Comparison of ENCODE assay signal across 11 cellular contexts in the genomic region with DNA sequence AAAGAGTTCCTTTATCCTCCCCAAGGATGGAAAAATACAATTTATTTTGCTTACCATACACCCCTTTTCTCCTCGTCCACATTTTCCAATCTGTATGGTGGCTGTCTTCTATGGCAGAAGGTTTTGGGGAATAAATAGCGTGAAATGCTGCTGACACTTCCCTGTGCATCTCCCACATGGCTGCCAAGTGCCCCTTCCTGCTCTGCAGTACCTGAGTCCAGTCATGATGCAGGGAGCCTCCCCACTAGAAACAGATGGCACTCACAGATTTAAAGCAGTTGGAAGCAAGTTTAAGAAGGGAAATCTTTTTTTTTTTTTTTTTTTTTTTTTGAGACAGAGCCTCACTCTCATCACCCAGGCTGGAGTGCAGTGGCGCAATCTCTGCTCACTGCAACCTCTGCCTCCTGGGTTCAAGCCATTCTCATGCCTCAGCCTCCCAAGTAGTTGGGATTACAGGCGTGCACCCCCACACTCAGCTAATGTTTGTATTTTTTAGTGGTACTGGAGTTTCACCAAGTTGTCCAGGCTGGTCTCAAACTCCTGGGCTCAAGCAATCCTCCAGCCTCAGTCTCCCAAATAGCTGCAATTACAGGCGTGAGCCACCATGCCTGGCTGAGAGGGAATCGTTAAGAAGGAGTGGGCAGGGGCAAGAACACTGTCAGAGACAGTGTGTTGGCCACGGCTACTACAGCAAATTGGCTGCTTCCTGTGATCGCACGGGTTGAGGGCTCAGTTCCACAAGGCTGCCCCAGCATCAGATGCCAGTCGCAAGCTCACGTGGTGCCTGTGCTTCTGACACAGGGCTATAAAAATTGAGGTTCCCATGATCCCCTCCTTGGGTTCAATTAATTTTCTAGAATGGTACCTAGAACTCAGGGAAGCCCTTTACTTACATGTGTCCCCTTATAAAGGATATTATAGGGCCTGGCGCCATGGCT. TPM values are rescaled to one million over a fixed set of nuclear protein-coding genes. Genes with fewer than 3 reads are reported as not detected.
DNase-seq lines count a peak whose midpoint lies in the region; ATAC-seq and TF ChIP-seq lines count a peak whose summit lies in the region.
"Had no signal": no experiment of that assay in that cellular context is flagged by ENCODE, and none has a peak within 500 bp of the region (broad histone marks: within the 10 kb centered on the region; RNA-seq: fewer than 3 reads in every experiment).

No MANE protein-coding gene starts in this region.

- H3K27me3 ChIP-seq in left ventricle myocardium inferior (ENCODE audit: low read depth): no peaks in the 10 kb centered on the region
- H3K27me3 ChIP-seq in upper lobe of right lung: no peaks in the 10 kb centered on the region

- intact Hi-C loops in left ventricle myocardium inferior (cut with micrococcal nuclease) (no loop called here), Right ventricle myocardium superior (cut with DNase I) (no loop called here), upper lobe of right lung (cut with DNase I) (no loop called here)

- DNase-seq in left ventricle myocardium inferior (no peak), Right ventricle myocardium superior (no peak), mesenteric fat pad (ENCODE audit: low spot score) (peak; percentile 60), upper lobe of right lung (peak; percentile 66), GF-D8 (lab: John Stamatoyannopoulos, UW) (no peak), ureter (ENCODE audit: low spot score) (no peak), left lobe of liver (ENCODE audit: low spot score) (no peak)
- DNase-seq: NCI-H774; stimulated activated naive CD4-positive, alpha-beta T cell treated with Interleukin-2 at 50 U/mL for 16 hours had no signal

- no peak for ATAC-seq in Right ventricle myocardium superior (ENCODE audit: poor library complexity)
- no peak for ATAC-seq in upper lobe of right lung
- ATAC-seq in left lobe of liver: no peak

- 74 to 92% (median 76%) methylated on average over 12 of the region's 12 CpGs for WGBS in adipose tissue, 3 donors

- H3K4me3 ChIP-seq in left ventricle myocardium inferior: no peak overlapping the region
- no peak overlapping the region for H3K4me3 ChIP-seq in upper lobe of right lung

- TF ChIP-seq CTCF in left ventricle myocardium inferior (IDR thresholded peaks at IDR 0.05; ENCODE audit: borderline replicate concordance) (no peak), upper lobe of right lung (IDR thresholded peaks at IDR 0.05) (no peak)

- peaks cover 8% of the 10 kb centered on the region for H3K4me1 ChIP-seq in left ventricle myocardium inferior
- H3K4me1 ChIP-seq in upper lobe of right lung: peaks cover 8% of the 10 kb centered on the region

- peak overlapping the region; percentile 59 for H3K27ac ChIP-seq in left ventricle myocardium inferior (replicated peaks)
- H3K27ac ChIP-seq in adipose tissue (ENCODE audit: low read depth, low read length): peak overlapping the region; percentile 58
- H3K27ac ChIP-seq in upper lobe of right lung: peak overlapping the region; percentile 74
- H3K27ac ChIP-seq: KMS-11 had no signal

- H3K9me3 ChIP-seq in left ventricle myocardium inferior (replicated peaks) (no peaks in the 10 kb centered on the region), upper lobe of right lung (no peaks in the 10 kb centered on the region)

- H3K36me3 ChIP-seq in left ventricle myocardium inferior (peaks cover 33% of the 10 kb centered on the region), upper lobe of right lung (peaks cover 10% of the 10 kb centered on the region)

RNA-seq across cellular contexts. Expression of a gene that starts 5.3 kb away (rescaled TPM):
- 2.0 TPM for total RNA-seq in left ventricle myocardium inferior
- total RNA-seq in Right ventricle myocardium superior: 3.6 TPM
- polyA plus RNA-seq in adipose tissue: 10 to 100 TPM in 2 of 3 donors, 1 to 10 TPM in 1; 2.0 to 18.1 (median 12.8) TPM
- 14.5 TPM for total RNA-seq in mesenteric fat pad
- 36.9 TPM for total RNA-seq in upper lobe of right lung
- 21.6 TPM for total RNA-seq in ureter
- 1.4 TPM for total RNA-seq in left lobe of liver

RNA-seq across cellular contexts. Expression of a gene that starts 10.0 kb away (rescaled TPM):
- total RNA-seq in left ventricle myocardium inferior (10.6 TPM), Right ventricle myocardium superior (8.8 TPM), mesenteric fat pad (32.1 TPM), upper lobe of right lung (38.1 TPM), ureter (94.1 TPM), left lobe of liver (28.6 TPM)
- 10 to 100 TPM; 41.1 to 59.0 (median 43.2) TPM for polyA plus RNA-seq in adipose tissue

Comparison
In these comparisons a context has a peak if more than half of its experiments do, and no peak if none do; other contexts are left out.
1. DNase-seq: peak in mesenteric fat pad (single experiment) and upper lobe of right lung (single experiment); none in left ventricle myocardium inferior (single experiment), Right ventricle myocardium superior (single experiment), GF-D8 (single experiment), ureter (single experiment) and left lobe of liver (single experiment).
2. Peak in every context shown above with its lines, with median percentiles within 50 percentile points of each other: H3K27ac ChIP-seq.